ENCODE assay signal across 3 cellular contexts in the genomic region with DNA sequence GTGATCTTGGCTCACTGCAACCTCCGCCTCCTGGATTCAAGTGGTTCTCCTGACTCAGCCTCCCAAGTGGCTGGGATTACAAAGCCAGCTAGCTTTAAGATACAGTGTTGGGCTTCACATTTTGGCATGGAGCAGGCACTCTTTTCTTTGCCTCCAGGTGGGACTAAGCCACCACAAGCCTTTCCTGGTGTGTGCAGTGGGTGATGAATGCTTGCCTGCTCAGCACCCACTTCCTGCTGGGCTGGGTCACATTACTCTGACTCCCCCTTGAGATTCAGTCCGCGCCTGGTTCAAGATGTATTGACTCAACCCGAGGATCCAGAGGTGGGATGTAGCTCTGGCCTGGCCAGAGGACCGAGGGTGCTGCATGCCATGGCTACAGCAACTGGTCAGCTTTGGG. TPM values are rescaled to one million over a fixed set of nuclear protein-coding genes. Genes with fewer than 3 reads are reported as not detected.
"Had no signal": no experiment of that assay in that cellular context is flagged by ENCODE, and none has a peak within 500 bp of the region (broad histone marks: within the 10 kb centered on the region; RNA-seq: fewer than 3 reads in every experiment).

No MANE protein-coding gene starts in this region.

RNA-seq across cellular contexts. Expression of gene FAM90A1, which starts 28.9 kb away (rescaled TPM):
- total RNA-seq: H1, IMR-90 had no signal
- polyA plus RNA-seq: GM23338 had no signal
